Comparison of ENCODE assay signal across 15 cellular contexts in the genomic region with DNA sequence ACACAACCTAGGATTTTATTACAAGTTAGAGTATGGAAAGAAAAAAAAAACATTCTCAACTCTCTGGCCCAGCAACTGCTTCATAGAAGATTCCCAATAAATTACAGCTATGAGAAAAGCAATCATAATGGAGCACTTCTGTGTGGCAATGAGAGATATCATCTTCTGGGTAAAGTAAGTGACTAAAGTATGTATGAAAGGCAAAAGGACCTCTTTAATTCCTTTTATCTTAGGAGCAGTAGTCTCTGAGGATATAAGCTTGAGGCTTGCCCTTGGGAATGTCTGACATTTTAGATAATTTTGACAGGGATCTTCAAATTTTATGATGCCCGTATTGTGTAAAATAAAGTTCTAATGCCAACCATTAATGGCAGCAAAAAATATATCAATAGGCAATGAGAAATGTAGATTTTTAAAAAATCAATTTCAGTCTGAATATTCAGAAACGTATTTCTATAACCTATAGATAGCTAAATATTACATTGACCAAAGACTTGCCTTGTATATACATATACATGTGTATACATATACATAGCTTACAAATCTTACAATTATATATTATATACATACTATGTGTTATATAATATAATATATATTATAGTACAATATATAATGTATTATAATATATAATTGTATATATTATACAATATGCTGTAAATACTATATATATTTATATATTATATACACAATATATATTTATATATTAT.
"Had no signal": no experiment of that assay in that cellular context is flagged by ENCODE, and none has a peak within 500 bp of the region (broad histone marks: within the 10 kb centered on the region; RNA-seq: fewer than 3 reads in every experiment).

No MANE protein-coding gene starts in this region.

- H3K9me3 ChIP-seq: pancreas, transverse colon, vagina had no signal

- H3K27ac ChIP-seq: pancreas, transverse colon, vagina had no signal

- H3K4me3 ChIP-seq: pancreas, transverse colon, vagina had no signal

- H3K36me3 ChIP-seq: pancreas, transverse colon, vagina had no signal

- H3K4me1 ChIP-seq: pancreas, transverse colon, vagina had no signal

- ATAC-seq: activated CD4-positive, CD25-positive, alpha-beta regulatory T cell treated with anti-CD3 and anti-CD28 coated beads, Interleukin-2, amount 50 U/mL, for 24 hours; left ventricle myocardium superior; pancreas had no signal

- DNase-seq: activated CD4-positive, alpha-beta T cell treated with anti-CD3 and anti-CD28 coated beads, Interleukin-2, amount 50 U/mL, for 4 hours; activated gamma-delta T cell; activated T-cell treated with anti-CD3 and anti-CD28 coated beads, Interleukin-2, amount 50 U/mL, for 48 hours; aorta; effector CD8-positive, alpha-beta T cell; foreskin fibroblast; glutamatergic neuron; hypothalamus; left ventricle myocardium superior; pancreas; stimulated activated CD4-positive, alpha-beta T cell treated with anti-CD3 and anti-CD28 coated beads, Interleukin-2, amount 100 ng/mL, for 48 hours; T-helper 9 cell; transverse colon had no signal

- H3K27me3 ChIP-seq: pancreas, transverse colon, vagina had no signal
